In the genomic region with DNA sequence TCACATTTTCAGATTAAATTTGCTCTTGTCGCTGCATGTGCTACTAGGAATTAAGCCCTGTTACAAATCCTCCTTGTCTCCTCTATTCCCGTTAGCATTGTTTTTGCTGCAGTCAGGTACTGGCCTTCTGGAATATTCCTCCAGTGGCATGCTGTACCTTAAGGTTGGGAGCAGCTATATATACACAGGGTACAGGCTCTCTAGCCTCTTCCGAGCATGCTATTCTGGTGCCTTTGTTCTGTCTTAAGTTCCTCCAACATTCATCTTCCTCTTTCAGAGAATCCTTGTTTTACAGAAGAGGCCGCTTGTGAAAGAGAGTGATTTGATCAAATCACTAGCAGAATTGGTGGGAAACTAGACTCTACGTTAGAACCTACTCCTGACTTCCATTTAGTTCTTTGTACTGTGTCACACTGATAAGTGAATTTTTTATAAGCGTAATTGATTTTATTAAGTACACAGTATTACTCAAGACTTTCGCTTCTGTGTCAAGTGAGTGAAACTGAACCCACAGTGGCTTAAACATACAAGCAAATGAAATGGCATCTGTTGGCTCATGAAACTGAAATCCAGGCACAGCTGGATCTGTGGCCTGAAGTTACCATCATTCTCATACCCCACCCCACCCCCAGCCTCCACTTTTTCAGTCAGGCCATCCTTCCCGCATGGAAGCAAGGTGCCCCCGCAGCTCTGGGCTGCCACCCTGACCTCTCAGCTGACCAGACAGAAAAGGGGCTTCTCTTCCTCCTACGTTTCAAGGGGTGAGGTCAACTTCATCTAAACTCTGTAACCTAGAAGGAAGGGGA, we compare ENCODE assay signal across 12 cellular contexts.
DNase-seq lines count a peak whose midpoint lies in the region; ATAC-seq and TF ChIP-seq lines count a peak whose summit lies in the region.
"Had no signal": no experiment of that assay in that cellular context is flagged by ENCODE, and none has a peak within 500 bp of the region (broad histone marks: within the 10 kb centered on the region; RNA-seq: fewer than 3 reads in every experiment).

No MANE protein-coding gene starts in this region.

- intact Hi-C loops in gastrocnemius medialis (cut with DNase I; ENCODE audit: low total_unique reads), result no loop called here
- intact Hi-C loops in naive thymus-derived CD4-positive, alpha-beta T cell (cut with micrococcal nuclease), result no loop called here

- H3K79me2 ChIP-seq in MM.1S (ENCODE audit: low read length), result peaks cover 67% of the 10 kb centered on the region
- peaks cover 5% of the 10 kb centered on the region; the same call in 1 of the 2 replicates for H3K79me2 ChIP-seq in SK-N-SH (ENCODE audit: insufficient read depth)

- H3K27ac ChIP-seq in MM.1S (ENCODE audit: low read length), result peak overlapping the region; percentile 31; the same call in 1 of the 2 replicates
- H3K27ac ChIP-seq in gastrocnemius medialis, result no peak overlapping the region
- H3K27ac ChIP-seq in naive thymus-derived CD4-positive, alpha-beta T cell (ENCODE audit: low read depth, low read length), result no peak overlapping the region
- no peak overlapping the region for H3K27ac ChIP-seq in SK-N-SH (ENCODE audit: low read depth in 2 of 2, low read length in 1 of 2)
- H3K27ac ChIP-seq: ovary, vagina had no signal

- H3K9me3 ChIP-seq in MM.1S (replicated peaks; ENCODE audit: insufficient read depth, low read length) (no peaks in the 10 kb centered on the region), gastrocnemius medialis (no peaks in the 10 kb centered on the region), SK-N-SH (no peaks in the 10 kb centered on the region)
- peaks cover 0 to 8% (median 3%) of the 10 kb centered on the region in 3 experiments for H3K9me3 ChIP-seq in naive thymus-derived CD4-positive, alpha-beta T cell (ENCODE audit: control insufficient read depth in 2 of 3, low read length in 3 of 3)
- H3K9me3 ChIP-seq: ovary, vagina had no signal

- H3K4me1 Mint-ChIP-seq in nephron progenitor cell, result peaks cover 33% of the 10 kb centered on the region
- peaks cover 11 to 25% (median 22%) of the 10 kb centered on the region in 7 donors for H3K4me1 Mint-ChIP-seq in naive thymus-derived CD4-positive, alpha-beta T cell

- H3K4me3 Mint-ChIP-seq in nephron progenitor cell, result no peak overlapping the region
- H3K4me3 Mint-ChIP-seq in naive thymus-derived CD4-positive, alpha-beta T cell, result no peak overlapping the region

- H3K9ac ChIP-seq in MM.1S (ENCODE audit: low read length) (no peak overlapping the region), SK-N-SH (no peak overlapping the region)

- H3K4me3 ChIP-seq in MM.1S (ENCODE audit: low read length) (0 out of 2 replicates have a peak overlapping the region, but pooled peaks have one; percentile 9), gastrocnemius medialis (no peak overlapping the region), SK-N-SH (ENCODE audit: low read depth in 2 of 2, low read length in 1 of 2) (no peak overlapping the region)
- no peak overlapping the region for H3K4me3 ChIP-seq in naive thymus-derived CD4-positive, alpha-beta T cell (ENCODE audit: low read length)
- H3K4me3 ChIP-seq: ovary, vagina had no signal

- CTCF ChIA-PET in naive thymus-derived CD4-positive, alpha-beta T cell (lab: Charles Lee), result no interaction called here
- CTCF ChIA-PET in SK-N-SH (lab: Yijun Ruan, JAX), result no interaction called here

- no peak for TF ChIP-seq EP300 in SK-N-SH (IDR thresholded peaks at IDR 0.05; ENCODE audit: borderline replicate concordance in 1 of 2, low read depth in 1 of 2, low read length in 1 of 2)

- no peaks in the 10 kb centered on the region for H3K9me2 ChIP-seq in MM.1S (replicated peaks; ENCODE audit: insufficient read depth, low read length)
- no peaks in the 10 kb centered on the region for H3K9me2 ChIP-seq in SK-N-SH

- TF ChIP-seq CTCF in MM.1S (IDR thresholded peaks at IDR 0.05; ENCODE audit: low read length) (no peak), nephron progenitor cell (IDR thresholded peaks at IDR 0.05) (no peak), gastrocnemius medialis (IDR thresholded peaks at IDR 0.05 in 4 of 5, conservative IDR thresholded peaks at IDR 0.05 in 1 of 5) (no peak), SK-N-SH (IDR thresholded peaks at IDR 0.05) (no peak)

- peaks cover 5% of the 10 kb centered on the region for H3K36me3 ChIP-seq in MM.1S (replicated peaks; ENCODE audit: insufficient read depth, low read length)
- no peaks in the 10 kb centered on the region for H3K36me3 ChIP-seq in gastrocnemius medialis
- peaks cover 0 to 22% (median 3%) of the 10 kb centered on the region in 3 experiments for H3K36me3 ChIP-seq in naive thymus-derived CD4-positive, alpha-beta T cell (ENCODE audit: control insufficient read depth in 2 of 3, insufficient read depth in 3 of 3, low read length in 3 of 3)
- H3K36me3 ChIP-seq in SK-N-SH (replicated peaks in 1 of 2; ENCODE audit: control insufficient read depth in 1 of 2, insufficient read depth in 2 of 2, low read length in 1 of 2), result peaks cover 2 to 23% of the 10 kb centered on the region in 2 experiments
- H3K36me3 ChIP-seq: ovary, vagina had no signal

- no peak for TF ChIP-seq POLR2A in gastrocnemius medialis (IDR thresholded peaks at IDR 0.05)

- in situ Hi-C loops in gastrocnemius medialis (cut with MboI; ENCODE audit: low sequenced_read_pairs in 4 of 4), result no loop called here

- TF ChIP-seq RAD21 in SK-N-SH (IDR thresholded peaks at IDR 0.05; ENCODE audit: low read length), result no peak

- 96% methylated on average over 10 of the region's 10 CpGs for WGBS in SK-N-SH (ENCODE audit: low lambda C conversion rate)

- H3K4me2 ChIP-seq in MM.1S (ENCODE audit: low read depth, low read length), result peak overlapping the region; percentile 67
- H3K4me2 ChIP-seq in SK-N-SH, result no peak overlapping the region

- H3K9me3 Mint-ChIP-seq in nephron progenitor cell, result peaks cover 23% of the 10 kb centered on the region
- peaks cover 0 to 24% (median 8%) of the 10 kb centered on the region in 11 donors for H3K9me3 Mint-ChIP-seq in naive thymus-derived CD4-positive, alpha-beta T cell

- peaks cover 25% of the 10 kb centered on the region for H3K4me1 ChIP-seq in MM.1S (ENCODE audit: low read length)
- H3K4me1 ChIP-seq in gastrocnemius medialis, result peaks cover 11 to 18% of the 10 kb centered on the region in 2 donors
- peaks cover 4 to 7% of the 10 kb centered on the region in 2 donors for H3K4me1 ChIP-seq in naive thymus-derived CD4-positive, alpha-beta T cell (ENCODE audit: control insufficient read depth in 2 of 2, insufficient read depth in 2 of 2, low read length in 2 of 2)
- peaks cover 0 to 23% of the 10 kb centered on the region in 2 experiments; a peak in 2 of 4 replicates for H3K4me1 ChIP-seq in SK-N-SH (ENCODE audit: control insufficient read depth in 1 of 2, insufficient read depth in 2 of 2, low read depth in 1 of 2, low read length in 1 of 2)

- peaks cover 6% of the 10 kb centered on the region for H3K27me3 Mint-ChIP-seq in nephron progenitor cell (ENCODE audit: low read depth, poor library complexity)
- H3K27me3 Mint-ChIP-seq in naive thymus-derived CD4-positive, alpha-beta T cell, result no peaks in the 10 kb centered on the region

- H3K27me3 ChIP-seq in MM.1S (replicated peaks; ENCODE audit: insufficient read depth, low read length), result no peaks in the 10 kb centered on the region
- no peaks in the 10 kb centered on the region for H3K27me3 ChIP-seq in gastrocnemius medialis
- no peaks in the 10 kb centered on the region for H3K27me3 ChIP-seq in naive thymus-derived CD4-positive, alpha-beta T cell (ENCODE audit: control insufficient read depth in 2 of 2, insufficient read depth in 2 of 2, low read length in 2 of 2)
- no peaks in the 10 kb centered on the region for H3K27me3 ChIP-seq in SK-N-SH (ENCODE audit: insufficient read depth)
- H3K27me3 ChIP-seq: ovary, vagina had no signal

- H2AFZ ChIP-seq in MM.1S (ENCODE audit: low read length), result no peak overlapping the region
- no peak overlapping the region for H2AFZ ChIP-seq in SK-N-SH (ENCODE audit: low read depth)

- POLR2A ChIA-PET in naive thymus-derived CD4-positive, alpha-beta T cell (lab: Charles Lee), result no interaction called here
- POLR2A ChIA-PET in SK-N-SH (lab: Yijun Ruan, JAX), result no interaction called here

- H4K20me1 ChIP-seq in MM.1S (ENCODE audit: insufficient read depth, low read length) (no peaks in the 10 kb centered on the region), SK-N-SH (ENCODE audit: insufficient read depth) (no peaks in the 10 kb centered on the region)

- ATAC-seq in GM18861 (IDR thresholded peaks at IDR 0.05; ENCODE audit: unreplicated experiment) (peak; percentile 35), GM21786 (IDR thresholded peaks at IDR 0.05; ENCODE audit: unreplicated experiment) (peak; percentile 69), gastrocnemius medialis (no peak)
- ATAC-seq in naive thymus-derived CD4-positive, alpha-beta T cell, result no peak

- peaks cover 69% of the 10 kb centered on the region for H3K36me3 Mint-ChIP-seq in nephron progenitor cell (ENCODE audit: low read depth)
- peaks cover 13 to 68% (median 51%) of the 10 kb centered on the region in 5 donors for H3K36me3 Mint-ChIP-seq in naive thymus-derived CD4-positive, alpha-beta T cell

- peak; percentile 76 for DNase-seq in MM.1S
- DNase-seq in nephron progenitor cell, result no peak
- no peak for DNase-seq in gastrocnemius medialis
- no peak for DNase-seq in naive thymus-derived CD4-positive, alpha-beta T cell
- DNase-seq in SK-N-SH, result no peak
- no peak for DNase-seq in activated CD4-positive, alpha-beta T cell treated with anti-CD3 and anti-CD28 coated beads for 1 hour
- DNase-seq: activated CD8-positive, alpha-beta memory T cell treated with anti-CD3 and anti-CD28 coated beads for 24 hours; NCI-H146; ovary had no signal

- H3F3A ChIP-seq in MM.1S (ENCODE audit: insufficient read depth, low read length), result peaks cover 8% of the 10 kb centered on the region
- H3F3A ChIP-seq in SK-N-SH (replicated peaks; ENCODE audit: insufficient read depth), result no peaks in the 10 kb centered on the region

- peak overlapping the region; percentile 87 for H3K27ac Mint-ChIP-seq in nephron progenitor cell
- H3K27ac Mint-ChIP-seq in naive thymus-derived CD4-positive, alpha-beta T cell, result no peak overlapping the region

TF ChIP-seq in SK-N-SH, 30 proteins besides CTCF, POLR2A, EP300 and RAD21 (continues in another document):
- TF ChIP-seq, protein P1, sequence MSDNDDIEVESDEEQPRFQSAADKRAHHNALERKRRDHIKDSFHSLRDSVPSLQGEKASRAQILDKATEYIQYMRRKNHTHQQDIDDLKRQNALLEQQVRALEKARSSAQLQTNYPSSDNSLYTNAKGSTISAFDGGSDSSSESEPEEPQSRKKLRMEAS (IDR thresholded peaks at IDR 0.05; ENCODE audit: low read depth), result no peak
- no peak for TF ChIP-seq GABPA (IDR thresholded peaks at IDR 0.05; ENCODE audit: low read depth)
- TF ChIP-seq RXRA (IDR thresholded peaks at IDR 0.05; ENCODE audit: borderline replicate concordance, low read depth), result no peak
- TF ChIP-seq RFX5 (IDR thresholded peaks at IDR 0.05; ENCODE audit: low read length), result no peak

Comparison
In these comparisons a context has a peak if more than half of its experiments do, and no peak if none do; other contexts are left out.
1. ATAC-seq: peak in GM18861 (single experiment) and GM21786 (single experiment); none in gastrocnemius medialis (0 of 2) and naive thymus-derived CD4-positive, alpha-beta T cell (single experiment).